12 cellular contexts compared by ENCODE assay signal in genomic region chr1:172351761-172352161, GRCh38.
A peak's percentile ranks its signal among the peaks of the same experiment; 100 is the strongest.
DNase-seq lines count a peak whose midpoint lies in the region; ATAC-seq and TF ChIP-seq lines count a peak whose summit lies in the region.
"Had no signal": no experiment of that assay in that cellular context is flagged by ENCODE, and none has a peak within 500 bp of the region (broad histone marks: within the 10 kb centered on the region; RNA-seq: fewer than 3 reads in every experiment).

No MANE protein-coding gene starts in this region.

- peaks cover 9% of the 10 kb centered on the region for H3K4me1 Mint-ChIP-seq in glutamatergic neuron (ENCODE audit: low read depth, unreplicated experiment)

- H3K9me3 ChIP-seq in GM23248 (ENCODE audit: low read depth), result no peaks in the 10 kb centered on the region
- H3K9me3 ChIP-seq in fibroblast of lung (ENCODE audit: control insufficient read depth, insufficient read depth, low read depth, low read length), result no peaks in the 10 kb centered on the region

- H3K4me1 ChIP-seq in GM23248 (ENCODE audit: insufficient read depth) (peaks cover 33% of the 10 kb centered on the region), fibroblast of lung (ENCODE audit: control insufficient read depth, extremely low read depth, insufficient read depth, low read length) (peaks cover 13% of the 10 kb centered on the region)

- no peaks in the 10 kb centered on the region for H3K9me3 Mint-ChIP-seq in glutamatergic neuron (ENCODE audit: unreplicated experiment)

- H3K9me2 ChIP-seq in GM23248 (ENCODE audit: insufficient read depth), result no peaks in the 10 kb centered on the region

- H3K4me3 ChIP-seq in GM23248 (no peak overlapping the region), fibroblast of lung (replicated peaks in 1 of 4; ENCODE audit: control extremely low read depth in 1 of 4, insufficient read depth in 1 of 4, low read depth in 3 of 4, low read length in 4 of 4) (no peak overlapping the region)
- H3K4me3 ChIP-seq: transverse colon had no signal

- ATAC-seq in sciatic nerve (peak; percentile 26), GM21619 (IDR thresholded peaks at IDR 0.05; ENCODE audit: unreplicated experiment) (no peak), HG02981 (IDR thresholded peaks at IDR 0.05; ENCODE audit: unreplicated experiment) (no peak)

- H4K20me1 ChIP-seq in GM23248 (ENCODE audit: insufficient read depth) (no peaks in the 10 kb centered on the region), fibroblast of lung (ENCODE audit: control insufficient read depth, extremely low read depth, insufficient read depth, low read length) (no peaks in the 10 kb centered on the region)

- WGBS in GM23248 (ENCODE audit: low coverage in 1 of 2, low lambda C conversion rate in 2 of 2, missing lambda C conversion rate in 2 of 2), 2 experiments, result 0 to 4% methylated on average over 3 of the region's 3 CpGs

- no peak for TF ChIP-seq CTCF in fibroblast of lung (conservative IDR thresholded peaks at IDR 0.05 in 1 of 2, IDR thresholded peaks at IDR 0.05 in 1 of 2; ENCODE audit: low read depth in 1 of 2, low read length in 2 of 2)
- no peak for TF ChIP-seq CTCF in glutamatergic neuron (IDR thresholded peaks at IDR 0.05; ENCODE audit: partially characterized antibody, unreplicated experiment)

- H3K27me3 Mint-ChIP-seq in glutamatergic neuron (ENCODE audit: unreplicated experiment), result peaks cover 1% of the 10 kb centered on the region

- H2AFZ ChIP-seq in GM23248 (peak overlapping the region; percentile 2; the same call in 1 of the 2 replicates), fibroblast of lung (ENCODE audit: low read length) (no peak overlapping the region)

- H3K4me3 Mint-ChIP-seq in glutamatergic neuron (ENCODE audit: unreplicated experiment), result no peak overlapping the region

- H3F3A ChIP-seq in GM23248 (ENCODE audit: insufficient read depth), result peaks cover 33% of the 10 kb centered on the region

- intact Hi-C loops in sciatic nerve (cut with DNase I), result no loop called here

- DNase-seq in GM23248 (peak; percentile 53), SK-MEL-5 (ENCODE audit: low read depth, low spot score) (peak; percentile 49), fibroblast of lung (ENCODE audit: low read depth in 2 of 2) (peak; percentile 69 to 82), sciatic nerve (ENCODE audit: low spot score) (no peak), glutamatergic neuron (no peak)
- no peak for DNase-seq in activated T-cell treated with anti-CD3 and anti-CD28 coated beads, Interleukin-2, amount 50 U/mL, for 1 hour
- DNase-seq: left ventricle myocardium superior, NCI-H1436, T1000, transverse colon had no signal

- H3K36me3 ChIP-seq in GM23248 (ENCODE audit: low read depth) (no peaks in the 10 kb centered on the region), fibroblast of lung (ENCODE audit: control insufficient read depth, insufficient read depth, low read length) (no peaks in the 10 kb centered on the region)
- H3K36me3 ChIP-seq: transverse colon had no signal

- peaks cover 7% of the 10 kb centered on the region for H3K36me3 Mint-ChIP-seq in glutamatergic neuron (ENCODE audit: unreplicated experiment)

- no peak overlapping the region for H3K27ac Mint-ChIP-seq in glutamatergic neuron (ENCODE audit: unreplicated experiment)

- H3K9ac ChIP-seq in GM23248 (no peak overlapping the region), fibroblast of lung (ENCODE audit: insufficient read depth, low read length) (no peak overlapping the region)

- H3K4me2 ChIP-seq in GM23248 (ENCODE audit: unreplicated experiment), result peak overlapping the region; percentile 57
- peak overlapping the region; percentile 29 for H3K4me2 ChIP-seq in fibroblast of lung (ENCODE audit: extremely low read depth, insufficient read depth, low read length)

- peak overlapping the region; percentile 52 for H3K27ac ChIP-seq in GM23248
- H3K27ac ChIP-seq in fibroblast of lung (ENCODE audit: insufficient read depth, low read length), result no peak overlapping the region
- H3K27ac ChIP-seq: transverse colon had no signal

- H3K79me2 ChIP-seq in GM23248 (ENCODE audit: insufficient read depth) (no peaks in the 10 kb centered on the region), fibroblast of lung (ENCODE audit: control insufficient read depth, insufficient read depth, low read length) (no peaks in the 10 kb centered on the region)

- H3K27me3 ChIP-seq in GM23248 (replicated peaks; ENCODE audit: insufficient read depth) (no peaks in the 10 kb centered on the region), fibroblast of lung (ENCODE audit: control insufficient read depth, insufficient read depth, low read length) (no peaks in the 10 kb centered on the region)
- H3K27me3 ChIP-seq: transverse colon had no signal

- in situ Hi-C loops in GM23248 (cut with MboI) (no loop called here), SK-MEL-5 (cut with HindIII; ENCODE audit: low pct_unique_long_range_greater_than_20kb, low sequenced_read_pairs) (no loop called here)

Comparison
In these comparisons a context has a peak if more than half of its experiments do, and no peak if none do; other contexts are left out.
1. DNase-seq: peak in GM23248 (single experiment), SK-MEL-5 (single experiment) and fibroblast of lung (2 of 2); none in sciatic nerve (single experiment), activated T-cell treated with anti-CD3 and anti-CD28 coated beads, Interleukin-2, amount 50 U/mL, for 1 hour (single experiment) and glutamatergic neuron (single experiment).